8 cellular contexts compared by ENCODE assay signal in genomic region chr19:6674868-6675305, GRCh38. TPM values are rescaled to one million over a fixed set of nuclear protein-coding genes. Genes with fewer than 3 reads are reported as not detected.
A peak's percentile ranks its signal among the peaks of the same experiment; 100 is the strongest.
DNase-seq lines count a peak whose midpoint lies in the region; ATAC-seq and TF ChIP-seq lines count a peak whose summit lies in the region.

No MANE protein-coding gene starts in this region.

- peak overlapping the region; percentile 72 to 73 for H3K4me3 Mint-ChIP-seq in activated T-cell treated with anti-CD3 and anti-CD28 coated beads, Interleukin-2, amount 50 U/mL, for 72 hours

- no peak overlapping the region for H3K4me3 ChIP-seq in HFF-Myc (replicated peaks; ENCODE audit: low read depth, low read length)
- H3K4me3 ChIP-seq in PC-9 = peak overlapping the region; percentile 38; the same call in 1 of the 2 replicates
- H3K4me3 ChIP-seq in spleen = peak overlapping the region in 1 of 8 donors; percentile 50

- peak; percentile 50 to 64 for ATAC-seq in activated T-cell treated with anti-CD3 and anti-CD28 coated beads, Interleukin-2, amount 50 U/mL, for 72 hours (replicated peaks in 1 of 2)
- no peak for ATAC-seq in GM18519 (IDR thresholded peaks at IDR 0.05; ENCODE audit: low FRiP score, unreplicated experiment)

- peaks cover 23% of the 10 kb centered on the region for H3F3A ChIP-seq in PC-9 (ENCODE audit: insufficient read depth, low read depth)

- peaks cover 10 to 11% of the 10 kb centered on the region in 2 donors for H3K36me3 Mint-ChIP-seq in activated T-cell treated with anti-CD3 and anti-CD28 coated beads, Interleukin-2, amount 50 U/mL, for 72 hours (ENCODE audit: insufficient read depth in 2 of 2)

- H3K27me3 Mint-ChIP-seq in activated T-cell treated with anti-CD3 and anti-CD28 coated beads, Interleukin-2, amount 50 U/mL, for 72 hours (ENCODE audit: low read depth) = no peaks in the 10 kb centered on the region

- H3K79me2 ChIP-seq in PC-9 (ENCODE audit: low read depth) = no peaks in the 10 kb centered on the region

- H3K9me3 Mint-ChIP-seq in activated T-cell treated with anti-CD3 and anti-CD28 coated beads, Interleukin-2, amount 50 U/mL, for 72 hours = peaks cover 5 to 6% of the 10 kb centered on the region in 2 donors

- intact Hi-C loops in PC-9 (cut with micrococcal nuclease; ENCODE audit: unreplicated experiment) (no loop called here), spleen (cut with DNase I; ENCODE audit: low total_unique reads) (no loop called here)

- no peaks in the 10 kb centered on the region for H3K36me3 ChIP-seq in PC-9 (ENCODE audit: low read depth)
- H3K36me3 ChIP-seq in spleen = no peaks in the 10 kb centered on the region

- BruUV-seq in PC-9 (replicated peaks; lab: Mats Ljungman, UMichigan) = no TSS peak

- peaks cover 38% of the 10 kb centered on the region for H3K4me1 ChIP-seq in PC-9 (replicated peaks; ENCODE audit: insufficient read depth)
- peaks cover 0 to 49% (median 26%) of the 10 kb centered on the region in 6 donors for H3K4me1 ChIP-seq in spleen

- H2AFZ ChIP-seq in PC-9 = no peak overlapping the region

- DNase-seq in GDM1 (lab: John Stamatoyannopoulos, UW) = peak; percentile 85
- peak; percentile 46 for DNase-seq in HFF-Myc (ENCODE audit: extremely low read depth, low read depth)
- peak; percentile 75 to 79 for DNase-seq in PC-9
- peak; percentile 93 to 97 for DNase-seq in activated T-cell treated with anti-CD3 and anti-CD28 coated beads, Interleukin-2, amount 50 U/mL, for 72 hours
- DNase-seq in glomerular endothelial cell (ENCODE audit: extremely low read depth, low read depth, low spot score) = peak; percentile 7
- DNase-seq in spleen = peak; percentile 93
- DNase-seq in cerebellar cortex (ENCODE audit: low spot score) = no peak

- no peaks in the 10 kb centered on the region for H4K20me1 ChIP-seq in PC-9 (ENCODE audit: insufficient read depth)

- peak overlapping the region; percentile 60 for H3K4me2 ChIP-seq in PC-9

- CTCF ChIA-PET in PC-9 (lab: Charles Lee) = interaction anchor here (0.7 to 1.0 kb wide), 2 partner anchors 45 to 158 kb away, joined by 3 to 4 read pairs; partner anchors contain the start of gene C3

- peak overlapping the region; percentile 31 for H3K27ac Mint-ChIP-seq in activated T-cell treated with anti-CD3 and anti-CD28 coated beads, Interleukin-2, amount 50 U/mL, for 72 hours

- WGBS in spleen, 5 donors = 3 to 6% (median 4%) methylated on average over 6 to 8 of the region's 8 CpGs

- H3K9me2 ChIP-seq in PC-9 (ENCODE audit: insufficient read depth) = no peaks in the 10 kb centered on the region

- H3K27me3 ChIP-seq in PC-9 (ENCODE audit: insufficient read depth, low read depth) (no peaks in the 10 kb centered on the region), spleen (replicated peaks in 1 of 7) (peaks cover 0 to 20% (median 0%) of the 10 kb centered on the region in 7 donors)

- H3K27ac ChIP-seq in PC-9 (peak overlapping the region; percentile 77), spleen (peak overlapping the region in 4 of 8 donors; percentile 23 to 70 (median 58))

- H3K9me3 ChIP-seq in PC-9 (ENCODE audit: insufficient read depth, low read depth) (no peaks in the 10 kb centered on the region), spleen (no peaks in the 10 kb centered on the region)

- TF ChIP-seq CTCF in HFF-Myc (IDR thresholded peaks at IDR 0.05; ENCODE audit: low read depth, low read length, missing control alignments) = peak; percentile 9
- no peak for TF ChIP-seq CTCF in PC-9 (conservative IDR thresholded peaks at IDR 0.05)
- peak in 3 of 11 experiments; percentile 24 to 36 (median 32) for TF ChIP-seq CTCF in spleen (IDR thresholded peaks at IDR 0.05 in 8 of 11, conservative IDR thresholded peaks at IDR 0.05 in 3 of 11)

- peaks cover 91% of the 10 kb centered on the region for H3K4me1 Mint-ChIP-seq in activated T-cell treated with anti-CD3 and anti-CD28 coated beads, Interleukin-2, amount 50 U/mL, for 72 hours (ENCODE audit: low read depth)

- no peak for TF ChIP-seq POLR2A in spleen (IDR thresholded peaks at IDR 0.05)

- POLR2A ChIA-PET in PC-9 (lab: Charles Lee; ENCODE audit: unreplicated experiment) = no interaction called here

RNA-seq across cellular contexts. Expression of gene TNFSF14, which starts 4.9 kb away (rescaled TPM):
- total RNA-seq in PC-9 (2021) (0.30 and 0.37 TPM in 2 replicates), glomerular endothelial cell (not detected in 2 replicates), spleen (10 to 100 TPM in 2 of 7 donors, 1 to 10 TPM in 5; 5.2 to 10.6 (median 8.2) TPM)
- total RNA-seq in activated T-cell treated with anti-CD3 and anti-CD28 coated beads, Interleukin-2, amount 50 U/mL, for 72 hours = 10 to 100 TPM; 23.1 to 25.4 TPM
- polyA plus RNA-seq in spleen = 1 to 10 TPM in 2 of 3 donors, under 1 TPM in 1; 0.41 to 1.6 (median 1.1) TPM

RNA-seq across cellular contexts. Expression of gene C3, which starts 45.6 kb away (rescaled TPM):
- total RNA-seq in PC-9 (2021) (130 and 132 TPM in 2 replicates), glomerular endothelial cell (1.5 and 6.1 TPM in 2 replicates), spleen (10 to 100 TPM in 4 of 7 donors, 1 to 10 TPM in 3; 5.8 to 68.1 (median 19.7) TPM)
- total RNA-seq in activated T-cell treated with anti-CD3 and anti-CD28 coated beads, Interleukin-2, amount 50 U/mL, for 72 hours = 1 to 10 TPM; 1.8 to 2.5 TPM
- 100 to 1,000 TPM in 1 of 3 donors, 10 to 100 TPM in 2; 31.0 to 182 (median 34.1) TPM for polyA plus RNA-seq in spleen
